ENCODE assay signal across 33 cellular contexts in the genomic region with DNA sequence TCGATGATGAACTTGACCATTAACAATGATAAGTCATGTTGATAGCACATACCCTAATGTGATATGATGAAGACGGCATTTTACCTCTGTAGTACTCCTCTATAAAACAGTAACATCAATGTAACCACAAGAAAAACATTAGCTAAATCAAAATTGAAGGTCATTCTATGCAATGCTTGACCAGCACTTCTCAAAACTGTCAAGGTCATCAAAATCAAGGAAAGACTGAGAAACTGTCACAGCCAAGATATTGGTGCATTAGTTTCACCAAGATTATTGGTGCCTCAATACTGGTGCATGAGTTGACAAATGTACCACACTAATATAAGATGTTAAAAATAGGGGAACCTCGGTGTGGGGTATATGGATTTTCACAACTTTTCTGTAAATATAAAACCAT.
"Had no signal": no experiment of that assay in that cellular context is flagged by ENCODE, and none has a peak within 500 bp of the region (broad histone marks: within the 10 kb centered on the region; RNA-seq: fewer than 3 reads in every experiment).

No MANE protein-coding gene starts in this region.

- H3K36me3 ChIP-seq: adrenal gland, brain microvascular endothelial cell, breast epithelium had no signal

- FAIRE-seq: astrocyte, colon, TTC549 had no signal

- H3K4me3 Mint-ChIP-seq: activated B cell treated with CpG ODN at 0.5 μM for 24 hours; activated CD4-positive, alpha-beta memory T cell treated with anti-CD3 and anti-CD28 coated beads for 36 hours; activated CD4-positive, alpha-beta T cell treated with anti-CD3 and anti-CD28 coated beads, Interleukin-2, amount 10 ng/mL, durations not matched to agents 24 days and 14 days; activated CD8-positive, alpha-beta T cell treated with anti-CD3 and anti-CD28 coated beads for 36 hours; activated naive CD4-positive, alpha-beta T cell treated with anti-CD3 and anti-CD28 coated beads for 36 hours; activated naive CD8-positive, alpha-beta T cell treated with anti-CD3 and anti-CD28 coated beads for 36 hours; activated T-cell treated with anti-CD3 and anti-CD28 coated beads, Interleukin-2, amount 50 U/mL, for 24 hours; T-helper 17 cell; T-helper 2 cell treated with Interferon-gamma antibody and Interleukin-4, amounts not matched to agents 5 μg/mL and 100 μg/mL, for 36 hours had no signal

- H3K27me3 Mint-ChIP-seq: activated B cell treated with CpG ODN at 0.5 μM for 24 hours; activated CD4-positive, alpha-beta memory T cell treated with anti-CD3 and anti-CD28 coated beads for 36 hours; activated CD4-positive, alpha-beta T cell treated with anti-CD3 and anti-CD28 coated beads, Interleukin-2, amount 10 ng/mL, durations not matched to agents 24 days and 14 days; activated CD8-positive, alpha-beta T cell treated with anti-CD3 and anti-CD28 coated beads for 36 hours; activated naive CD8-positive, alpha-beta T cell treated with anti-CD3 and anti-CD28 coated beads for 36 hours; activated T-cell treated with anti-CD3 and anti-CD28 coated beads, Interleukin-2, amount 50 U/mL, for 24 hours; T-helper 17 cell had no signal

- DNase-seq: activated B cell treated with CpG ODN at 0.5 μM for 24 hours; activated CD4-positive, alpha-beta memory T cell treated with anti-CD3 and anti-CD28 coated beads for 36 hours; activated CD4-positive, alpha-beta T cell treated with anti-CD3 and anti-CD28 coated beads for 4 hours; activated CD4-positive, alpha-beta T cell treated with anti-CD3 and anti-CD28 coated beads, Interleukin-2, amount 10 ng/mL, durations not matched to agents 24 days and 14 days; activated CD4-positive, alpha-beta T cell treated with anti-CD3 and anti-CD28 coated beads, Interleukin-2, amount 50 U/mL, for 1 hour; activated CD4-positive, alpha-beta T cell treated with anti-CD3 and anti-CD28 coated beads, Interleukin-2, amount 50 U/mL, for 4 hours; activated CD4-positive, CD25-positive, alpha-beta regulatory T cell treated with anti-CD3 and anti-CD28 coated beads, Interleukin-2, amount 50 U/mL, for 72 hours; activated CD8-positive, alpha-beta memory T cell treated with anti-CD3 and anti-CD28 coated beads, Interleukin-2, amount 50 U/mL, for 48 hours; activated CD8-positive, alpha-beta T cell treated with anti-CD3 and anti-CD28 coated beads for 36 hours; activated effector memory CD4-positive, alpha-beta T cell treated with Interleukin-2 at 50 U/mL for 16 hours; activated gamma-delta T cell treated with Interleukin-2 at 50 U/mL for 16 hours; activated naive CD4-positive, alpha-beta T cell; activated naive CD4-positive, alpha-beta T cell treated with anti-CD3 and anti-CD28 coated beads for 36 hours; activated naive CD4-positive, alpha-beta T cell treated with anti-CD3 and anti-CD28 coated beads, Interleukin-2, amount 50 U/mL, for 16 hours; activated naive CD8-positive, alpha-beta T cell treated with anti-CD3 and anti-CD28 coated beads for 36 hours; activated T-cell treated with anti-CD3 and anti-CD28 coated beads, Interleukin-2, amount 50 U/mL, for 24 hours; activated T-cell treated with anti-CD3 and anti-CD28 coated beads, Interleukin-2, amount 50 U/mL, for 48 hours; adrenal gland; amniotic stem cell; aorta; body of pancreas; brain microvascular endothelial cell; central memory CD4-positive, alpha-beta T cell; T-helper 17 cell; T-helper 9 cell had no signal

- H3K27ac ChIP-seq: adrenal gland, body of pancreas, brain microvascular endothelial cell, breast epithelium, VCaP had no signal

- ATAC-seq: activated CD8-positive, alpha-beta T cell treated with anti-CD3 and anti-CD28 coated beads for 36 hours; activated naive CD4-positive, alpha-beta T cell treated with anti-CD3 and anti-CD28 coated beads, Interleukin-2, amount 50 U/mL, for 72 hours; body of pancreas; T-helper 17 cell had no signal

- H3K9me3 ChIP-seq: adrenal gland, body of pancreas, breast epithelium had no signal

- H3K36me3 Mint-ChIP-seq: activated CD4-positive, alpha-beta memory T cell treated with anti-CD3 and anti-CD28 coated beads for 36 hours; activated naive CD8-positive, alpha-beta T cell treated with anti-CD3 and anti-CD28 coated beads for 36 hours had no signal

- H3K27me3 ChIP-seq: adrenal gland, body of pancreas, brain microvascular endothelial cell, breast epithelium had no signal

- H3K27ac Mint-ChIP-seq: activated B cell treated with CpG ODN at 0.5 μM for 24 hours; activated CD4-positive, alpha-beta memory T cell treated with anti-CD3 and anti-CD28 coated beads for 36 hours; activated CD4-positive, alpha-beta T cell treated with anti-CD3 and anti-CD28 coated beads, Interleukin-2, amount 10 ng/mL, durations not matched to agents 24 days and 14 days; activated CD8-positive, alpha-beta T cell treated with anti-CD3 and anti-CD28 coated beads for 36 hours; activated naive CD4-positive, alpha-beta T cell treated with anti-CD3 and anti-CD28 coated beads for 36 hours; activated naive CD4-positive, alpha-beta T cell treated with anti-CD3 and anti-CD28 coated beads, Interleukin-2, amount 50 U/mL, for 72 hours; activated naive CD8-positive, alpha-beta T cell treated with anti-CD3 and anti-CD28 coated beads for 36 hours; activated T-cell treated with anti-CD3 and anti-CD28 coated beads, Interleukin-2, amount 50 U/mL, for 24 hours; activated T-helper 2 cell treated with anti-CD3 and anti-CD28 coated beads, Interferon-gamma antibody, Interleukin-2, Interleukin-4, amounts not matched to agents 10 μg/mL and 5 μg/mL and 100 μg/mL, durations not matched to agents 14 hours and 24 hours and 36 hours; T-helper 17 cell; T-helper 2 cell treated with Interferon-gamma antibody and Interleukin-4, amounts not matched to agents 5 μg/mL and 100 μg/mL, for 36 hours had no signal

- H3K4me1 Mint-ChIP-seq: activated B cell treated with CpG ODN at 0.5 μM for 24 hours; activated CD4-positive, alpha-beta T cell treated with anti-CD3 and anti-CD28 coated beads, Interleukin-2, amount 10 ng/mL, durations not matched to agents 24 days and 14 days; activated naive CD8-positive, alpha-beta T cell treated with anti-CD3 and anti-CD28 coated beads for 36 hours; T-helper 17 cell had no signal

- H3K4me3 ChIP-seq: adrenal gland, body of pancreas, breast epithelium had no signal

- H3K4me1 ChIP-seq: adrenal gland, body of pancreas, breast epithelium had no signal
